Comparison of ENCODE assay signal across 9 cellular contexts in genomic region chr15:25849431-25849921, GRCh38.
DNase-seq lines count a peak whose midpoint lies in the region; ATAC-seq, FAIRE-seq and TF ChIP-seq lines count a peak whose summit lies in the region.
"Had no signal": no experiment of that assay in that cellular context is flagged by ENCODE, and none has a peak within 500 bp of the region (broad histone marks: within the 10 kb centered on the region; RNA-seq: fewer than 3 reads in every experiment).

No MANE protein-coding gene starts in this region.

- H3K9me3 ChIP-seq in KOPT-K1 (ENCODE audit: insufficient read depth, low read length, poor library complexity, severe bottlenecking) (no peaks in the 10 kb centered on the region), mucosa of rectum (ENCODE audit: control insufficient read depth in 2 of 2, low read length in 2 of 2) (peaks cover 0 to 2% of the 10 kb centered on the region in 2 donors)

- H3K27ac ChIP-seq in KOPT-K1 (ENCODE audit: low read depth, low read length, poor library complexity, severe bottlenecking) (peak overlapping the region; percentile 88), mucosa of rectum (ENCODE audit: low read depth in 2 of 2, low read length in 2 of 2) (peak overlapping the region; percentile 76 to 77)

- FAIRE-seq in HTR-8/SVneo (lab: Jason Lieb, UNC): no peak
- FAIRE-seq: endothelial cell of umbilical vein had no signal

- no peak for ATAC-seq in GM18858 (IDR thresholded peaks at IDR 0.05; ENCODE audit: unreplicated experiment)

- TF ChIP-seq CTCF in AG09309 (IDR thresholded peaks at IDR 0.05; ENCODE audit: control insufficient read depth, insufficient read depth, low read depth, low read length, missing control alignments) (no peak), choroid plexus epithelial cell (conservative IDR thresholded peaks at IDR 0.05; ENCODE audit: low read depth, low read length) (no peak)

- H3K4me3 ChIP-seq in AG09309 (ENCODE audit: control insufficient read depth, low read depth, low read length) (peak overlapping the region; percentile 23), choroid plexus epithelial cell (ENCODE audit: low read depth, low read length) (no peak overlapping the region), mucosa of rectum (ENCODE audit: low read length in 2 of 2) (peak overlapping the region; percentile 6 to 46)

- H3K4me1 ChIP-seq in mucosa of rectum (ENCODE audit: control insufficient read depth in 2 of 2, insufficient read depth in 2 of 2, low read length in 2 of 2): peaks cover 7 to 11% of the 10 kb centered on the region in 2 donors

- no peak overlapping the region for H3K9ac ChIP-seq in mucosa of rectum (ENCODE audit: low read depth in 1 of 2, low read length in 2 of 2)

- DNase-seq in AG09309 (ENCODE audit: low read depth) (peak; percentile 84), choroid plexus epithelial cell (ENCODE audit: low read depth) (peak; percentile 29), HTR-8/SVneo (ENCODE audit: insufficient read length, low spot score) (no peak), cortex of kidney (lab: John Stamatoyannopoulos, UW) (no peak)
- no peak for DNase-seq in activated CD4-positive, CD25-positive, alpha-beta regulatory T cell (lab: John Stamatoyannopoulos, UW)

- H3K36me3 ChIP-seq in KOPT-K1 (ENCODE audit: insufficient read depth, low read length) (no peaks in the 10 kb centered on the region), mucosa of rectum (ENCODE audit: control insufficient read depth in 2 of 2, insufficient read depth in 2 of 2, low read length in 2 of 2) (no peaks in the 10 kb centered on the region)

- H3K27me3 ChIP-seq in mucosa of rectum (ENCODE audit: control insufficient read depth in 2 of 2, insufficient read depth in 2 of 2, low read length in 2 of 2): no peaks in the 10 kb centered on the region

Comparison
In these comparisons a context has a peak if more than half of its experiments do, and no peak if none do; other contexts are left out.
1. DNase-seq: peak in AG09309 (single experiment) and choroid plexus epithelial cell (single experiment); none in activated CD4-positive, CD25-positive, alpha-beta regulatory T cell (0 of 4), HTR-8/SVneo (single experiment) and cortex of kidney (single experiment).